13 cellular contexts compared by ENCODE assay signal in the genomic region with DNA sequence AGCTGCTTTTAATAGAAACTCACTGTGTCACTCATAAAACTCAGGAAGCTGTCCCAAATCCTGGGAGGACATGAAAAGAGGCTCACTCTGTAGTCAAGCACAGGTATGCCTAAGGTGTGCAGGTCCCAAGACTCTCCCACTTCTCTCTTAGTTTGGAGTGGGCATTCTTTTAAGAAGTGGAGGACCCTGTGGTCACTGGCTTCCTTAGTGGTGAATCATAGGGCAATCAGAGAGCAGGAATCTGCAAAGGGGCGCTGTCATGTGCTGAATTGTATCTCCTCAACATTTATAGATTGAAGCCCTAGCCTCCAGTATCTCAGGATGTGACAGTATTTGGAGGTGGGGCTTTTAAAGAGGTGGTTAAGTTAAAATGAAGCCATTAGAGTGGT. TPM values are rescaled to one million over a fixed set of nuclear protein-coding genes. Genes with fewer than 3 reads are reported as not detected.
DNase-seq lines count a peak whose midpoint lies in the region; ATAC-seq, FAIRE-seq and TF ChIP-seq lines count a peak whose summit lies in the region.
"Had no signal": no experiment of that assay in that cellular context is flagged by ENCODE, and none has a peak within 500 bp of the region (broad histone marks: within the 10 kb centered on the region; RNA-seq: fewer than 3 reads in every experiment).

No MANE protein-coding gene starts in this region.

- H3K27me3 Mint-ChIP-seq in activated T-helper 17 cell treated with anti-CD3 and anti-CD28 coated beads, Interleukin-2, amount 50 U/mL, for 72 hours = no peaks in the 10 kb centered on the region

- no peak for ATAC-seq in activated T-helper 17 cell treated with anti-CD3 and anti-CD28 coated beads, Interleukin-2, amount 50 U/mL, for 72 hours (replicated peaks)
- ATAC-seq in foreskin keratinocyte = peak; percentile 45
- ATAC-seq in HG03095 (IDR thresholded peaks at IDR 0.05; ENCODE audit: unreplicated experiment) = no peak
- ATAC-seq in HG02642 (IDR thresholded peaks at IDR 0.05; ENCODE audit: poor library complexity, unreplicated experiment) = no peak

- H3K36me3 ChIP-seq in ACC112 (ENCODE audit: insufficient read depth, low read length) = peaks cover 3% of the 10 kb centered on the region; the same call in 1 of the 2 replicates

- H3K4me3 ChIP-seq in ACC112 (ENCODE audit: low read depth, low read length) = no peak overlapping the region; the same call in 1 of the 2 replicates

- TF ChIP-seq CTCF in foreskin keratinocyte (conservative IDR thresholded peaks at IDR 0.05) = no peak

- no peaks in the 10 kb centered on the region for H3K79me2 ChIP-seq in ACC112 (ENCODE audit: control insufficient read depth, insufficient read depth, low read length, unreplicated experiment)

- no peaks in the 10 kb centered on the region for H3K27me3 ChIP-seq in ACC112 (ENCODE audit: insufficient read depth, low read length)
- no peaks in the 10 kb centered on the region for H3K27me3 ChIP-seq in foreskin keratinocyte

- no peaks in the 10 kb centered on the region for H3K36me3 Mint-ChIP-seq in activated T-helper 17 cell treated with anti-CD3 and anti-CD28 coated beads, Interleukin-2, amount 50 U/mL, for 72 hours (ENCODE audit: low read depth)

- DNase-seq in H54 (ENCODE audit: insufficient read length, low spot score) = no peak
- DNase-seq in foreskin keratinocyte = no peak
- DNase-seq in NCI-H2081 (lab: John Stamatoyannopoulos, UW) = no peak
- no peak for DNase-seq in SIG-M5 treated with dmso at 0.1 percent for 504 hours (lab: John Stamatoyannopoulos, UW; ENCODE audit: unreplicated experiment)
- DNase-seq: activated CD4-positive, alpha-beta T cell treated with anti-CD3 and anti-CD28 coated beads for 1 hour; KG1; NCI-H2029 treated with DMSO at 0.1 percent for 48 hours; retina had no signal

- H3K9me3 Mint-ChIP-seq in activated T-helper 17 cell treated with anti-CD3 and anti-CD28 coated beads, Interleukin-2, amount 50 U/mL, for 72 hours = no peaks in the 10 kb centered on the region

- H2AFZ ChIP-seq in ACC112 (ENCODE audit: low read length, unreplicated experiment) = peak overlapping the region; percentile 67

- H3K4me3 Mint-ChIP-seq in activated T-helper 17 cell treated with anti-CD3 and anti-CD28 coated beads, Interleukin-2, amount 50 U/mL, for 72 hours = peak overlapping the region; percentile 9

- H3K4me1 Mint-ChIP-seq in activated T-helper 17 cell treated with anti-CD3 and anti-CD28 coated beads, Interleukin-2, amount 50 U/mL, for 72 hours = peaks cover 13% of the 10 kb centered on the region

- H3K27ac Mint-ChIP-seq in activated T-helper 17 cell treated with anti-CD3 and anti-CD28 coated beads, Interleukin-2, amount 50 U/mL, for 72 hours = peak overlapping the region; percentile 83

- peak; percentile 81 for FAIRE-seq in H54 (lab: Jason Lieb, UNC)
- FAIRE-seq: colon had no signal

- H3K4me1 ChIP-seq in ACC112 (ENCODE audit: control insufficient read depth, insufficient read depth, low read length, unreplicated experiment) (peaks cover 20% of the 10 kb centered on the region), foreskin keratinocyte (no peaks in the 10 kb centered on the region)

- H3K27ac ChIP-seq in ACC112 (ENCODE audit: low read depth, low read length) = peak overlapping the region; percentile 26; the same call in 1 of the 2 replicates
- no peak overlapping the region for H3K27ac ChIP-seq in foreskin keratinocyte

- no peak for TF ChIP-seq POLR2A in H54 (IDR thresholded peaks at IDR 0.05; ENCODE audit: low read depth, low read length)

RNA-seq across cellular contexts. Expression of a gene that starts 47.2 kb away (rescaled TPM):
- 10 to 100 TPM; 33.3 to 45.6 TPM for total RNA-seq in activated T-helper 17 cell treated with anti-CD3 and anti-CD28 coated beads, Interleukin-2, amount 50 U/mL, for 72 hours
- 58.0 and 59.5 TPM in 2 replicates for total RNA-seq in foreskin keratinocyte
- polyA plus RNA-seq in foreskin keratinocyte = 5.0 and 5.8 TPM in 2 replicates
